8 cellular contexts compared by ENCODE assay signal in genomic region chr15:39171944-39172368, GRCh38.
A peak's percentile ranks its signal among the peaks of the same experiment; 100 is the strongest.
DNase-seq lines count a peak whose midpoint lies in the region; FAIRE-seq and TF ChIP-seq lines count a peak whose summit lies in the region.

No MANE protein-coding gene starts in this region.

- H3K4me1 ChIP-seq in SJCRH30 (peaks cover 19% of the 10 kb centered on the region), mesodermal cell (ENCODE audit: control insufficient read depth, insufficient read depth, low read length, poor library complexity, severe bottlenecking) (peaks cover 18% of the 10 kb centered on the region), suprapubic skin (peaks cover 16% of the 10 kb centered on the region)

- no peaks in the 10 kb centered on the region for H3K9me3 ChIP-seq in SJCRH30 (replicated peaks)
- no peaks in the 10 kb centered on the region for H3K9me3 ChIP-seq in mesodermal cell (ENCODE audit: control insufficient read depth, low read length)
- H3K9me3 ChIP-seq in suprapubic skin: no peaks in the 10 kb centered on the region

- H3K36me3 ChIP-seq in SJCRH30: no peaks in the 10 kb centered on the region
- H3K36me3 ChIP-seq in mesodermal cell (ENCODE audit: control insufficient read depth, insufficient read depth, low read length): no peaks in the 10 kb centered on the region
- no peaks in the 10 kb centered on the region for H3K36me3 ChIP-seq in suprapubic skin

- DNase-seq in ELF-1 (ENCODE audit: low read depth, low spot score) (peak; percentile 86), MV-4-11 (lab: John Stamatoyannopoulos, UW) (peak; percentile 75), SJCRH30 (peak; percentile 95 to 99), suprapubic skin (ENCODE audit: low spot score in 2 of 2) (no peak), GM13976 (ENCODE audit: low spot score) (no peak), occipital lobe (lab: John Stamatoyannopoulos, UW) (no peak)

- peak; percentile 15 for FAIRE-seq in endometrium (lab: Jason Lieb, UNC)

- TF ChIP-seq POLR2A in suprapubic skin (IDR thresholded peaks at IDR 0.05): no peak

- no peak for TF ChIP-seq EP300 in suprapubic skin (IDR thresholded peaks at IDR 0.05)

- H3K4me3 ChIP-seq in SJCRH30 (peak overlapping the region; percentile 45), mesodermal cell (ENCODE audit: extremely low read depth, insufficient read depth, low read length, poor library complexity, severe bottlenecking) (no peak overlapping the region), suprapubic skin (no peak overlapping the region)

- WGBS in mesodermal cell (ENCODE audit: insufficient coverage in 2 of 2), 2 experiments: 75 to 94% methylated on average over 3 of the region's 3 CpGs
- 78% methylated on average over 3 of the region's 3 CpGs for WGBS in suprapubic skin

- in situ Hi-C loops in GM13976 (cut with MboI; ENCODE audit: low sequenced_read_pairs, unreplicated experiment): no loop called here

- H3K27ac ChIP-seq in SJCRH30 (peak overlapping the region; percentile 89), mesodermal cell (ENCODE audit: low read depth, low read length, severe bottlenecking) (peak overlapping the region; percentile 60), suprapubic skin (peak overlapping the region; percentile 75)

- TF ChIP-seq CTCF in suprapubic skin (IDR thresholded peaks at IDR 0.05) (no peak), GM13976 (IDR thresholded peaks at IDR 0.05; ENCODE audit: borderline replicate concordance, control extremely low read depth, extremely low read depth, insufficient read depth, missing control alignments) (no peak)

- H3K27me3 ChIP-seq in SJCRH30: no peaks in the 10 kb centered on the region
- no peaks in the 10 kb centered on the region for H3K27me3 ChIP-seq in suprapubic skin

Comparison
In these comparisons a context has a peak if more than half of its experiments do, and no peak if none do; other contexts are left out.
1. DNase-seq: peak in ELF-1 (single experiment), MV-4-11 (single experiment) and SJCRH30 (2 of 2); none in suprapubic skin (0 of 2), GM13976 (single experiment) and occipital lobe (single experiment).
2. Peak in every context shown above with its lines, with median percentiles within 50 percentile points of each other: H3K27ac ChIP-seq.